In genomic region chr14:100236271-100236818, GRCh38 we compare ENCODE assay signal across 8 cellular contexts. TPM values are rescaled to one million over a fixed set of nuclear protein-coding genes. Genes with fewer than 3 reads are reported as not detected.
DNase-seq lines count a peak whose midpoint lies in the region; ATAC-seq and TF ChIP-seq lines count a peak whose summit lies in the region.
"Not testable (repeated sequence)": the region's sequence is repeated elsewhere in the genome, so short reads cannot be mapped to it uniquely, and the experiment has no call there.

No MANE protein-coding gene starts in this region.

- ATAC-seq in activated CD8-positive, alpha-beta T cell treated with anti-CD3 and anti-CD28 coated beads, Interleukin-2, amount 10 ng/mL, durations not matched to agents 7 days and 5 days; naive B cell (ENCODE audit: low read depth in 2 of 2): not testable (repeated sequence)

- H3K9ac ChIP-seq in BLaER1 = peak overlapping the region; percentile 99
- H3K9ac ChIP-seq in fibroblast of lung (ENCODE audit: insufficient read depth, low read length) = not testable (repeated sequence)

- peak overlapping the region; percentile 77 for H3K4me2 ChIP-seq in BLaER1
- H3K4me2 ChIP-seq in OCI-LY7 (ENCODE audit: low read length) = peak overlapping the region; percentile 86
- peak overlapping the region; percentile 79 for H3K4me2 ChIP-seq in fibroblast of lung (ENCODE audit: extremely low read depth, insufficient read depth, low read length)

- BruUV-seq in OCI-LY7 (replicated peaks; lab: Mats Ljungman, UMichigan) = not testable (repeated sequence)

- H3K4me1 ChIP-seq in BLaER1 = peaks cover 41% of the 10 kb centered on the region
- H3K4me1 ChIP-seq in HEK293 (ENCODE audit: control insufficient read depth, insufficient read depth, low read length); fibroblast of lung (ENCODE audit: control insufficient read depth, extremely low read depth, insufficient read depth, low read length): not testable (repeated sequence)
- H3K4me1 ChIP-seq in OCI-LY7 (ENCODE audit: insufficient read depth, low read length, poor library complexity, severe bottlenecking) = peaks cover 35% of the 10 kb centered on the region
- H3K4me1 ChIP-seq in spleen = peaks cover 26 to 69% (median 50%) of the 10 kb centered on the region in 6 donors

- H3K9me2 ChIP-seq in OCI-LY7 (ENCODE audit: insufficient read depth, low read length) = not testable (repeated sequence)

- CTCF ChIA-PET in HEK293 (lab: Yijun Ruan, JAX) = interaction anchor here (0.5 to 2.1 kb wide), 6 partner anchors 10 to 81 kb away, joined by 3 to 10 read pairs (median 4); no protein-coding TSS in a partner anchor
- CTCF ChIA-PET in OCI-LY7 (lab: Charles Lee; ENCODE audit: unreplicated experiment) = not testable (repeated sequence)
- CTCF ChIA-PET in activated CD8-positive, alpha-beta T cell treated with anti-CD3 and anti-CD28 coated beads, Interleukin-2, amount 10 ng/mL, durations not matched to agents 7 days and 5 days (lab: Charles Lee) = interaction anchor here (0.7 to 8.0 kb wide), 15 partner anchors 7 to 1518 kb away, joined by 3 to 106 read pairs (median 3); partner anchors contain the start of gene EVL

- H3K4me1 Mint-ChIP-seq in activated CD8-positive, alpha-beta T cell treated with anti-CD3 and anti-CD28 coated beads, Interleukin-2, amount 10 ng/mL, durations not matched to agents 7 days and 5 days (ENCODE audit: low read depth) = peaks cover 50% of the 10 kb centered on the region
- H3K4me1 Mint-ChIP-seq in brain (peaks cover 48% of the 10 kb centered on the region), naive B cell (peaks cover 32 to 61% (median 38%) of the 10 kb centered on the region in 3 donors)

- peaks cover 59% of the 10 kb centered on the region for H3K36me3 Mint-ChIP-seq in activated CD8-positive, alpha-beta T cell treated with anti-CD3 and anti-CD28 coated beads, Interleukin-2, amount 10 ng/mL, durations not matched to agents 7 days and 5 days (ENCODE audit: low read depth)
- H3K36me3 Mint-ChIP-seq in brain = peaks cover 27% of the 10 kb centered on the region
- H3K36me3 Mint-ChIP-seq in naive B cell = not testable (repeated sequence)

- peak overlapping the region; percentile 87 for H3K4me3 Mint-ChIP-seq in activated CD8-positive, alpha-beta T cell treated with anti-CD3 and anti-CD28 coated beads, Interleukin-2, amount 10 ng/mL, durations not matched to agents 7 days and 5 days
- H3K4me3 Mint-ChIP-seq in brain = peak overlapping the region; percentile 93 to 98 (median 97)
- H3K4me3 Mint-ChIP-seq in naive B cell = peak overlapping the region in 6 of 8 donors; percentile 22 to 99 (median 86)

- TF ChIP-seq CTCF in HEK293 (tag by site-specific recombination; IDR thresholded peaks at IDR 0.05); OCI-LY7 (conservative IDR thresholded peaks at IDR 0.05; ENCODE audit: low read length); brain (conservative IDR thresholded peaks at IDR 0.05); fibroblast of lung (conservative IDR thresholded peaks at IDR 0.05 in 1 of 2, IDR thresholded peaks at IDR 0.05 in 1 of 2; ENCODE audit: low read depth in 1 of 2, low read length in 2 of 2); spleen (IDR thresholded peaks at IDR 0.05 in 8 of 11, conservative IDR thresholded peaks at IDR 0.05 in 3 of 11): not testable (repeated sequence)

- not testable (repeated sequence) for H3K27ac ChIP-seq in BLaER1; HEK293 (ENCODE audit: extremely low read depth, low read depth, low read length); OCI-LY7 (ENCODE audit: low read depth, low read length, poor library complexity, severe bottlenecking); fibroblast of lung (ENCODE audit: insufficient read depth, low read length)
- peak overlapping the region in 3 of 8 donors; percentile 99 to 100 (median 100) for H3K27ac ChIP-seq in spleen

- H3K27me3 Mint-ChIP-seq in activated CD8-positive, alpha-beta T cell treated with anti-CD3 and anti-CD28 coated beads, Interleukin-2, amount 10 ng/mL, durations not matched to agents 7 days and 5 days (ENCODE audit: low read depth); naive B cell: not testable (repeated sequence)
- H3K27me3 Mint-ChIP-seq in brain = peaks cover 14% of the 10 kb centered on the region

- POLR2A ChIA-PET in HEK293 (lab: Yijun Ruan, JAX) = interaction anchor here (1.0 to 4.7 kb wide), 3 partner anchors 8 to 22 kb away, joined by 3 to 30 read pairs (median 10); no protein-coding TSS in a partner anchor
- POLR2A ChIA-PET in OCI-LY7 (lab: Charles Lee) = interaction anchor here (0.8 to 3.4 kb wide), 7 partner anchors 8 to 43 kb away, joined by 3 to 24 read pairs (median 4); no protein-coding TSS in a partner anchor
- POLR2A ChIA-PET in activated CD8-positive, alpha-beta T cell treated with anti-CD3 and anti-CD28 coated beads, Interleukin-2, amount 10 ng/mL, durations not matched to agents 7 days and 5 days (lab: Charles Lee) = interaction anchor here (0.6 to 6.7 kb wide), 3 partner anchors 8 to 1573 kb away, joined by 4 to 106 read pairs (median 8); no protein-coding TSS in a partner anchor

- H3K9me3 ChIP-seq in BLaER1; HEK293 (ENCODE audit: control insufficient read depth, insufficient read depth, low read depth, low read length); OCI-LY7 (ENCODE audit: low read length); fibroblast of lung (ENCODE audit: control insufficient read depth, insufficient read depth, low read depth, low read length); spleen: not testable (repeated sequence)

- intact Hi-C loops in OCI-LY7 (cut with micrococcal nuclease; ENCODE audit: unreplicated experiment) = loop anchor here (2.0 to 5.0 kb wide), 3 partner anchors 22 to 169 kb away; partner anchors contain the start of genes DEGS2 and EVL
- intact Hi-C loops in spleen (cut with DNase I; ENCODE audit: low total_unique reads) = not testable (repeated sequence)

- H3K36me3 ChIP-seq in BLaER1 = peaks cover 42% of the 10 kb centered on the region
- peaks cover 9 to 11% of the 10 kb centered on the region in 2 experiments; a peak in 2 of 3 replicates for H3K36me3 ChIP-seq in HEK293 (ENCODE audit: control insufficient read depth in 2 of 2, insufficient read depth in 1 of 2, low read length in 2 of 2)
- H3K36me3 ChIP-seq in OCI-LY7 (ENCODE audit: insufficient read depth, low read length) = peaks cover 68% of the 10 kb centered on the region
- not testable (repeated sequence) for H3K36me3 ChIP-seq in fibroblast of lung (ENCODE audit: control insufficient read depth, insufficient read depth, low read length)
- peaks cover 0 to 23% (median 0%) of the 10 kb centered on the region in 6 donors for H3K36me3 ChIP-seq in spleen

- not testable (repeated sequence) for H3K27me3 ChIP-seq in BLaER1; fibroblast of lung (ENCODE audit: control insufficient read depth, insufficient read depth, low read length); spleen (replicated peaks in 1 of 7)

- peaks cover 82% of the 10 kb centered on the region for H4K20me1 ChIP-seq in BLaER1
- peaks cover 39% of the 10 kb centered on the region for H4K20me1 ChIP-seq in OCI-LY7 (ENCODE audit: insufficient read depth, low read length)
- H4K20me1 ChIP-seq in fibroblast of lung (ENCODE audit: control insufficient read depth, extremely low read depth, insufficient read depth, low read length) = not testable (repeated sequence)

- 76 to 85% (median 79%) methylated on average over 12 of the region's 12 CpGs for WGBS in spleen, 5 donors

- peak overlapping the region; percentile 93 for H3K27ac Mint-ChIP-seq in activated CD8-positive, alpha-beta T cell treated with anti-CD3 and anti-CD28 coated beads, Interleukin-2, amount 10 ng/mL, durations not matched to agents 7 days and 5 days
- peak overlapping the region; percentile 94 to 99 (median 97) for H3K27ac Mint-ChIP-seq in brain
- H3K27ac Mint-ChIP-seq in naive B cell = peak overlapping the region in 4 of 6 donors; percentile 39 to 99 (median 73)

- H3K4me3 ChIP-seq in BLaER1 = peak overlapping the region; percentile 97
- not testable (repeated sequence) for H3K4me3 ChIP-seq in HEK293 (ENCODE audit: low read depth, low read length)
- peak overlapping the region; percentile 100 for H3K4me3 ChIP-seq in OCI-LY7 (ENCODE audit: low read depth, low read length, poor library complexity, severe bottlenecking)
- peak overlapping the region in 2 of 4 experiments; percentile 85 to 86 for H3K4me3 ChIP-seq in fibroblast of lung (replicated peaks in 1 of 4; ENCODE audit: control extremely low read depth in 1 of 4, insufficient read depth in 1 of 4, low read depth in 3 of 4, low read length in 4 of 4)
- peak overlapping the region in 2 of 8 donors; percentile 100 for H3K4me3 ChIP-seq in spleen

- not testable (repeated sequence) for DNase-seq in OCI-LY7 (ENCODE audit: low spot score); activated CD8-positive, alpha-beta T cell treated with anti-CD3 and anti-CD28 coated beads, Interleukin-2, amount 10 ng/mL, durations not matched to agents 7 days and 5 days; fibroblast of lung (ENCODE audit: low read depth in 2 of 2); naive B cell
- DNase-seq in spleen = peak; percentile 68

- TF ChIP-seq POLR2A in spleen (IDR thresholded peaks at IDR 0.05) = not testable (repeated sequence)

- H2AFZ ChIP-seq in OCI-LY7 (ENCODE audit: low read length); fibroblast of lung (ENCODE audit: low read length): not testable (repeated sequence)

- not testable (repeated sequence) for H3K9me3 Mint-ChIP-seq in activated CD8-positive, alpha-beta T cell treated with anti-CD3 and anti-CD28 coated beads, Interleukin-2, amount 10 ng/mL, durations not matched to agents 7 days and 5 days (ENCODE audit: insufficient read depth); brain; naive B cell

- H3K79me2 ChIP-seq in OCI-LY7 (ENCODE audit: insufficient read depth, low read depth, low read length) (peaks cover 86% of the 10 kb centered on the region), fibroblast of lung (ENCODE audit: control insufficient read depth, insufficient read depth, low read length) (peaks cover 68% of the 10 kb centered on the region)

RNA-seq across cellular contexts. Expression of gene YY1, which starts 2.6 kb away (rescaled TPM):
- 59.9 and 69.2 TPM in 2 replicates for total RNA-seq in OCI-LY7 (2014; rRNA removed; shearing (Covaris generic))
- total RNA-seq in OCI-LY7 (2022) (137 and 140 TPM in 2 replicates), fibroblast of lung (37.5 and 40.8 TPM in 2 replicates), spleen (10 to 100 TPM; 53.7 to 64.1 (median 58.3) TPM)
- total RNA-seq in activated CD8-positive, alpha-beta T cell treated with anti-CD3 and anti-CD28 coated beads, Interleukin-2, amount 10 ng/mL, durations not matched to agents 7 days and 5 days = 100 to 1,000 TPM; 107 TPM
- polyA plus RNA-seq in brain (ENCODE audit: insufficient read depth, low read depth, low replicate concordance) (43.9 TPM), fibroblast of lung (33.8 and 41.9 TPM in 2 replicates), naive B cell (ENCODE audit: low read depth in 6 of 6) (10 to 100 TPM; 12.7 to 25.0 (median 18.7) TPM), spleen (10 to 100 TPM; 28.4 to 34.1 (median 31.0) TPM)
- 41.6 and 46.1 TPM in 2 replicates for polyA plus RNA-seq in fibroblast of lung (2012)
- 12.4 and 17.8 TPM in 2 replicates for polyA minus RNA-seq in fibroblast of lung (ENCODE audit: low replicate concordance)
